Comparison of ENCODE assay signal across 10 cellular contexts in the genomic region with DNA sequence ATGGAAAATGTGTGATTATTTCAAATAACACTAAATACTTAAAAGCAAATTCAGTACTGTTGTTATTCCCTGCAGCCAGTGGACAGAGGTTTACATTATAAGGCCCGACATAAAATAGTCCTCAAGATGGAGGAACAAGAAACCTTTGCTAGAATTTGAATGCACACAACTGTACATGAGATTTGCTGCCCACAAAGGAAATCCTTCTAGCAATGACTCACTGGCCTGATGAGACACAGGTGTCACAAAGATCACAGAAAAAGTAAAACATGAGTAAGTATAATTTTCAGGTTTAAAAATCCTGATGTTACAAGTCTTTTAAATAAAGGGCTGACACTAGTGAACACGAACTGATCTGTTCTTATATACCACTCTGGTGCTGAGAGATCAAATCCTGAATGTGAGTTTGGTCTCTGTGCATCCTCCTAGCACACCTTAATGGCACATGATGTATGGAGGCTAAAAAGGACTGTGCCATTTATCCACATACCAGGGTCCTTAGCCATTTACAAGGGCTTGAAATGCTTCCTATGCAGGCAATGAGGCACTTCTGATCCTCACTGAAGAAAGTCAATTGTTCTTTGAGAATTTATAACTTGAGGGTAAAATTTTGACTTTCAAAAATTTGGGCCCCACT. TPM values are rescaled to one million over a fixed set of nuclear protein-coding genes. Genes with fewer than 3 reads are reported as not detected.
DNase-seq lines count a peak whose midpoint lies in the region; ATAC-seq and TF ChIP-seq lines count a peak whose summit lies in the region.
"Had no signal": no experiment of that assay in that cellular context is flagged by ENCODE, and none has a peak within 500 bp of the region (broad histone marks: within the 10 kb centered on the region; RNA-seq: fewer than 3 reads in every experiment).

No MANE protein-coding gene starts in this region.

- peak; percentile 65 for ATAC-seq in GM18870 (IDR thresholded peaks at IDR 0.05; ENCODE audit: unreplicated experiment)
- peak; percentile 88 for ATAC-seq in HG02884 (IDR thresholded peaks at IDR 0.05; ENCODE audit: unreplicated experiment)
- no peak for ATAC-seq in HG03439 (IDR thresholded peaks at IDR 0.05; ENCODE audit: unreplicated experiment)

- no peak for TF ChIP-seq CTCF in MCF 10A (IDR thresholded peaks at IDR 0.05; ENCODE audit: unreplicated experiment)

- no peaks in the 10 kb centered on the region for H3K9me3 ChIP-seq in CD4-positive, alpha-beta memory T cell (ENCODE audit: control insufficient read depth in 1 of 2, low read length in 2 of 2)

- peaks cover 4% of the 10 kb centered on the region for H3K36me3 ChIP-seq in CD4-positive, alpha-beta memory T cell (ENCODE audit: insufficient read depth, low read length)

- no peak overlapping the region for H3K4me3 ChIP-seq in CD4-positive, alpha-beta memory T cell (ENCODE audit: low read length in 2 of 2)

- H3K9me3 Mint-ChIP-seq in CD4-positive, alpha-beta memory T cell: no peaks in the 10 kb centered on the region
- no peaks in the 10 kb centered on the region for H3K9me3 Mint-ChIP-seq in activated CD4-positive, alpha-beta memory T cell treated with anti-CD3 and anti-CD28 coated beads for 36 hours
- H3K9me3 Mint-ChIP-seq in MCF 10A (ENCODE audit: unreplicated experiment): no peaks in the 10 kb centered on the region
- H3K9me3 Mint-ChIP-seq: naive thymus-derived CD8-positive, alpha-beta T cell had no signal

- POLR2A ChIA-PET in CD4-positive, alpha-beta memory T cell (lab: Charles Lee; ENCODE audit: partially characterized antibody): no interaction called here
- POLR2A ChIA-PET in activated CD4-positive, alpha-beta memory T cell treated with anti-CD3 and anti-CD28 coated beads for 36 hours (lab: Charles Lee): no interaction called here
- POLR2A ChIA-PET in MCF 10A (lab: Yijun Ruan, JAX): no interaction called here

- H3K27ac ChIP-seq in CD4-positive, alpha-beta memory T cell (ENCODE audit: low read depth, low read length): peak overlapping the region; percentile 9

- peak in 2 of 5 donors; percentile 20 to 59 for DNase-seq in CD4-positive, alpha-beta memory T cell
- peak; percentile 25 for DNase-seq in activated CD4-positive, alpha-beta memory T cell treated with anti-CD3 and anti-CD28 coated beads for 36 hours
- no peak for DNase-seq in MCF 10A (ENCODE audit: unreplicated experiment)
- no peak for DNase-seq in NCI-H2081 (lab: John Stamatoyannopoulos, UW)
- DNase-seq in NCI-H2196 treated with DMSO at 0.1 percent for 48 hours (lab: John Stamatoyannopoulos, UW; ENCODE audit: unreplicated experiment): no peak
- DNase-seq: naive thymus-derived CD8-positive, alpha-beta T cell; stimulated activated CD4-positive, alpha-beta T cell treated with anti-CD3 and anti-CD28 coated beads, Interleukin-12 subunit alpha, Interleukin-12 subunit beta, amount 100 ng/mL, for 4 hours had no signal

- H3K4me1 ChIP-seq in CD4-positive, alpha-beta memory T cell (ENCODE audit: insufficient read depth, low read length): peaks cover 9% of the 10 kb centered on the region

- H3K27me3 ChIP-seq in CD4-positive, alpha-beta memory T cell (ENCODE audit: insufficient read depth, low read length): no peaks in the 10 kb centered on the region

- H3K27ac Mint-ChIP-seq in CD4-positive, alpha-beta memory T cell: peak overlapping the region in 6 of 7 donors; percentile 27 to 74 (median 55)
- peak overlapping the region; percentile 52 for H3K27ac Mint-ChIP-seq in activated CD4-positive, alpha-beta memory T cell treated with anti-CD3 and anti-CD28 coated beads for 36 hours
- H3K27ac Mint-ChIP-seq in MCF 10A (ENCODE audit: low read depth, unreplicated experiment): no peak overlapping the region

- H3K27me3 Mint-ChIP-seq in CD4-positive, alpha-beta memory T cell: no peaks in the 10 kb centered on the region
- no peaks in the 10 kb centered on the region for H3K27me3 Mint-ChIP-seq in activated CD4-positive, alpha-beta memory T cell treated with anti-CD3 and anti-CD28 coated beads for 36 hours
- peaks cover 60% of the 10 kb centered on the region for H3K27me3 Mint-ChIP-seq in MCF 10A (ENCODE audit: insufficient read depth, unreplicated experiment)
- H3K27me3 Mint-ChIP-seq: naive thymus-derived CD8-positive, alpha-beta T cell had no signal

- peaks cover 4 to 59% of the 10 kb centered on the region in 2 donors for H3K36me3 Mint-ChIP-seq in CD4-positive, alpha-beta memory T cell
- H3K36me3 Mint-ChIP-seq in activated CD4-positive, alpha-beta memory T cell treated with anti-CD3 and anti-CD28 coated beads for 36 hours: peaks cover 28% of the 10 kb centered on the region
- peaks cover 70% of the 10 kb centered on the region for H3K36me3 Mint-ChIP-seq in MCF 10A (ENCODE audit: insufficient read depth, unreplicated experiment)

- intact Hi-C loops in CD4-positive, alpha-beta memory T cell (cut with micrococcal nuclease): no loop called here
- intact Hi-C loops in activated CD4-positive, alpha-beta memory T cell treated with anti-CD3 and anti-CD28 coated beads for 36 hours (cut with micrococcal nuclease): loop anchor here (1.0 to 10.0 kb wide), 3 partner anchors 22 to 487 kb away; no protein-coding TSS in a partner anchor
- intact Hi-C loops in MCF 10A (cut with micrococcal nuclease): no loop called here

- no TSS peak for BruUV-seq in MCF 10A (replicated peaks; lab: Mats Ljungman, UMichigan)

- H3K4me3 Mint-ChIP-seq in CD4-positive, alpha-beta memory T cell: peak overlapping the region in 2 of 8 donors; percentile 37 to 64
- no peak overlapping the region for H3K4me3 Mint-ChIP-seq in activated CD4-positive, alpha-beta memory T cell treated with anti-CD3 and anti-CD28 coated beads for 36 hours
- no peak overlapping the region for H3K4me3 Mint-ChIP-seq in MCF 10A (ENCODE audit: unreplicated experiment)

- H3K4me1 Mint-ChIP-seq in CD4-positive, alpha-beta memory T cell: peaks cover 10 to 16% (median 12%) of the 10 kb centered on the region in 4 donors
- peaks cover 17% of the 10 kb centered on the region for H3K4me1 Mint-ChIP-seq in activated CD4-positive, alpha-beta memory T cell treated with anti-CD3 and anti-CD28 coated beads for 36 hours (ENCODE audit: low read depth)
- no peaks in the 10 kb centered on the region for H3K4me1 Mint-ChIP-seq in MCF 10A (ENCODE audit: insufficient read depth, unreplicated experiment)

- CTCF ChIA-PET in CD4-positive, alpha-beta memory T cell (lab: Charles Lee; ENCODE audit: partially characterized antibody): no interaction called here
- CTCF ChIA-PET in activated CD4-positive, alpha-beta memory T cell treated with anti-CD3 and anti-CD28 coated beads for 36 hours (lab: Charles Lee): no interaction called here
- CTCF ChIA-PET in MCF 10A (lab: Yijun Ruan, JAX): no interaction called here

RNA-seq across cellular contexts. Expression of a gene that starts 23.1 kb away (rescaled TPM):
- total RNA-seq in CD4-positive, alpha-beta memory T cell: 10 to 100 TPM in 1 of 2 experiments, 1 to 10 TPM in 1; 8.5 to 10.1 TPM
- 1 to 10 TPM; 2.4 to 7.9 TPM for polyA plus RNA-seq in CD4-positive, alpha-beta memory T cell
- total RNA-seq in activated CD4-positive, alpha-beta memory T cell treated with anti-CD3 and anti-CD28 coated beads for 36 hours: 10 to 100 TPM; 18.2 to 20.5 TPM
- 18.0 and 21.1 TPM in 2 replicates for total RNA-seq in MCF 10A (2022)
